2 cellular contexts compared by ENCODE assay signal in genomic region chr6:143549630-143550268, GRCh38.
TF ChIP-seq lines count a peak whose summit lies in the region.

No MANE protein-coding gene starts in this region.

TF ChIP-seq in IMR-90, 13 proteins besides CTCF, POLR2A, EP300 and RAD21:
- TF ChIP-seq MXI1 (IDR thresholded peaks at IDR 0.05; ENCODE audit: borderline replicate concordance, low read depth, low read length) (no peak), BHLHE40 (IDR thresholded peaks at IDR 0.05; ENCODE audit: low read depth, low read length) (no peak), CEBPB (IDR thresholded peaks at IDR 0.05; ENCODE audit: low read depth, low read length) (no peak), ELK1 (IDR thresholded peaks at IDR 0.05; ENCODE audit: borderline replicate concordance, low read depth, low read length) (no peak), RFX5 (IDR thresholded peaks at IDR 0.05; ENCODE audit: low read depth, low read length) (no peak), FOS (IDR thresholded peaks at IDR 0.05; ENCODE audit: low read depth, low read length) (no peak)

TF ChIP-seq in GM12878, 131 proteins besides CTCF, POLR2A, EP300 and RAD21 (continues in another document):
- TF ChIP-seq NBN (IDR thresholded peaks at IDR 0.05) (no peak), YBX1 (IDR thresholded peaks at IDR 0.05) (no peak), STAT1 (conservative IDR thresholded peaks at IDR 0.05) (no peak), ZBED1 (IDR thresholded peaks at IDR 0.05; ENCODE audit: borderline replicate concordance) (peak; percentile 52; the same call in 1 of the 2 replicates), JUND (IDR thresholded peaks at IDR 0.05; ENCODE audit: low read depth, low read length) (no peak), MEF2A (IDR thresholded peaks at IDR 0.05; ENCODE audit: insufficient read depth, low read depth, low read length) (peak; percentile 70; the same call in 1 of the 2 replicates), PAX8 (IDR thresholded peaks at IDR 0.05) (no peak), IRF3 (IDR thresholded peaks at IDR 0.05) (no peak), USF2 (IDR thresholded peaks at IDR 0.05; ENCODE audit: borderline replicate concordance, low read depth, low read length) (no peak), E2F8 (IDR thresholded peaks at IDR 0.05; ENCODE audit: low read depth, partially characterized antibody) (no peak), FOXK2 (IDR thresholded peaks at IDR 0.05) (no peak), STAT3 (IDR thresholded peaks at IDR 0.05; ENCODE audit: low read depth, low read length) (no peak), SMAD1 (IDR thresholded peaks at IDR 0.05; ENCODE audit: low read depth, partially characterized antibody) (no peak), NFIC (IDR thresholded peaks at IDR 0.05; ENCODE audit: low read depth, low read length) (peak; percentile 93), NRF1 (conservative IDR thresholded peaks at IDR 0.05; ENCODE audit: low read depth, low read length) (no peak), MTA3 (IDR thresholded peaks at IDR 0.05; ENCODE audit: borderline replicate concordance, low read length) (peak; percentile 34; the same call in 1 of the 2 replicates), SREBF2 (IDR thresholded peaks at IDR 0.05; ENCODE audit: low read length) (no peak), SMARCA5 (IDR thresholded peaks at IDR 0.05) (no peak), MXI1 (IDR thresholded peaks at IDR 0.05; ENCODE audit: low read depth, low read length) (no peak), BCL3 (IDR thresholded peaks at IDR 0.05; ENCODE audit: borderline replicate concordance, insufficient read depth, low read depth, low read length, poor library complexity, severe bottlenecking) (peak; percentile 76), CHD4 (IDR thresholded peaks at IDR 0.05) (no peak), SUZ12 (IDR thresholded peaks at IDR 0.05; ENCODE audit: unreplicated experiment) (no peak), BMI1 (IDR thresholded peaks at IDR 0.05; ENCODE audit: borderline replicate concordance) (no peak), PBX3 (IDR thresholded peaks at IDR 0.05; ENCODE audit: insufficient replicate concordance, low read depth, low read length) (no peak), EGR1 (IDR thresholded peaks at IDR 0.05; ENCODE audit: borderline replicate concordance in 1 of 2, low read depth in 2 of 2, low read length in 2 of 2) (peak in 1 of 2 experiments; percentile 37; a peak in 1 of 3 replicates), DPF2 (IDR thresholded peaks at IDR 0.05) (0 out of 2 replicates have a peak, but pooled peaks have one; percentile 57), TCF7 (IDR thresholded peaks at IDR 0.05; ENCODE audit: borderline replicate concordance) (peak; percentile 68; the same call in 1 of the 2 replicates), JUNB (IDR thresholded peaks at IDR 0.05) (peak; percentile 96), NR2C2 (IDR thresholded peaks at IDR 0.05; ENCODE audit: borderline replicate concordance, control insufficient read depth, insufficient read length, low read depth) (no peak), EED (IDR thresholded peaks at IDR 0.05; ENCODE audit: low read depth) (peak; percentile 90), EZH2 (IDR thresholded peaks at IDR 0.05; ENCODE audit: borderline replicate concordance, control insufficient read depth, low read depth, low read length) (no peak), PML (IDR thresholded peaks at IDR 0.05; ENCODE audit: low read length) (no peak), IKZF2 (IDR thresholded peaks at IDR 0.05) (peak; percentile 50 to 68), ATF2 (IDR thresholded peaks at IDR 0.05; ENCODE audit: low read length) (peak; percentile 80; the same call in 1 of the 2 replicates), IRF5 (IDR thresholded peaks at IDR 0.05; ENCODE audit: borderline replicate concordance) (no peak), POU2F2 (IDR thresholded peaks at IDR 0.05; ENCODE audit: borderline replicate concordance, low read depth, low read length) (no peak), ATF3 (IDR thresholded peaks at IDR 0.05; ENCODE audit: borderline replicate concordance, extremely low read depth, low read depth, low read length) (no peak), SREBF1 (IDR thresholded peaks at IDR 0.05; ENCODE audit: low read length) (no peak), SPI1 (IDR thresholded peaks at IDR 0.05; ENCODE audit: borderline replicate concordance, insufficient read depth, low read depth, low read length) (no peak), ZZZ3 (IDR thresholded peaks at IDR 0.05; ENCODE audit: control insufficient read depth, insufficient read length, low read depth) (no peak), ASH2L (IDR thresholded peaks at IDR 0.05; ENCODE audit: borderline replicate concordance, low read depth) (no peak), TCF12 (IDR thresholded peaks at IDR 0.05; ENCODE audit: low read depth, low read length) (0 out of 2 replicates have a peak, but pooled peaks have one; percentile 49), BHLHE40 (IDR thresholded peaks at IDR 0.05; ENCODE audit: borderline replicate concordance in 1 of 2, low read depth in 2 of 2, low read length in 1 of 2) (peak in 1 of 2 experiments; percentile 51; a peak in 2 of 4 replicates), HDAC6 (IDR thresholded peaks at IDR 0.05; ENCODE audit: unreplicated experiment) (no peak), GABPA (IDR thresholded peaks at IDR 0.05; ENCODE audit: low read depth) (no peak), TCF3 (IDR thresholded peaks at IDR 0.05; ENCODE audit: borderline replicate concordance, insufficient read depth, low read depth, low read length) (0 out of 2 replicates have a peak, but pooled peaks have one; percentile 74), USF1 (IDR thresholded peaks at IDR 0.05; ENCODE audit: borderline replicate concordance, extremely low read length, insufficient read depth, low read depth, low read length) (no peak), RELA (IDR thresholded peaks at IDR 0.05; ENCODE audit: borderline replicate concordance, partially characterized antibody) (no peak), RBBP5 (conservative IDR thresholded peaks at IDR 0.05) (no peak), RFX5 (IDR thresholded peaks at IDR 0.05; ENCODE audit: low read depth, low read length) (no peak), E4F1 (IDR thresholded peaks at IDR 0.05; ENCODE audit: borderline replicate concordance, partially characterized antibody) (no peak), ELK1 (IDR thresholded peaks at IDR 0.05; ENCODE audit: low read depth, low read length) (no peak)
